ENCODE assay signal across 8 cellular contexts in the genomic region with DNA sequence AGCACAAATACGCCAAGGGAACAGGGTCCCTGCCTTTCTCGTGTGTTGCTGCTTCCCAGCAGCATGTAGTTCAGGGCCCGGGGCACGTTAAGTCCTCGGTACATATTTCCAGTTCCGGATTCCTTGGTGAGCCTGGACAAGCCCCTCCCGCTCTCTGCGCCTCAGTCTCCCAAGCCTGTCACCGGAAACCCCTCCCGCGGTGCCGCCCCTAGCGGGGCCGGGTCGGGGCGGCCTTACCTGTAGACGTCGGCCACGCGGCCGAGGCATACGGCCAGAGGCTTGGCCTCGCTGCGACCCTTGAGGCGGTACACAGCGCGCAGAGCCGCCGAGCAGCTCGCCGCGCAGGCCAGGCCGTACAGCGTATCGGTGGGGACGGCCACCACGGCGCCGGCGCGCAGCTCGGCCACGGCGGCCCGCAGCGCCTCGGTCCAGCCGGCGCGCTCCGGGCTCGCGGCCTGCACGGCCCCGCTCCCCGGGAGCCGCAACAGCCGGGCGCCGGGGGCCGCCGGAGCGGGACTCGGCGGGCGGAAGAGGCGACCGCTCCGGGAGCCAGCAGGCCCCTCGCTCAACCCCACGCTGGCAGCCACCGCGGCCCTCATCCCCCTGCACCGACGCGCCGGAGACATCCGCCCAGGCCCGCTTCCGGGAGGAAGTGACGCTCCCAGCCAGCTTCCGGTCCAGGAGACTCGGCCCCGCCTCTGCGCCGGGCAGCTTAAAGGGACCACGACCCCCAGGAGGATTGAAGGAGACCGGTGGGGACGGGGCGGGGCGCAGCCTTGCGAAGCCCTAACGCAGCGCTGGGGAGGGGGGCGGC. TPM values are rescaled to one million over a fixed set of nuclear protein-coding genes. Genes with fewer than 3 reads are reported as not detected.
A peak's percentile ranks its signal among the peaks of the same experiment; 100 is the strongest.
DNase-seq lines count a peak whose midpoint lies in the region; ATAC-seq and TF ChIP-seq lines count a peak whose summit lies in the region.

Gene C1orf122 (plus strand): TSS at position 236 of the 814 bp plus-strand sequence. CDS start 615 bp downstream, outside the sequence.
Gene YRDC (minus strand): TSS at position 654 of the 814 bp plus-strand sequence. CDS start 28 bp downstream, at position 626.

- peak; percentile 85 for TF ChIP-seq POLR2A in right lobe of liver (IDR thresholded peaks at IDR 0.05)

- H3K4me3 Mint-ChIP-seq in activated CD4-positive, alpha-beta memory T cell treated with anti-CD3 and anti-CD28 coated beads, Interleukin-2, amount 10 ng/mL, durations not matched to agents 7 days and 5 days, result peak within 1 kb of the TSS; percentile 98

- 0% methylated on average over 23 of the region's 95 CpGs for WGBS in right lobe of liver (ENCODE audit: insufficient coverage, low coverage, low lambda C conversion rate, missing lambda C conversion rate)

- CTCF ChIA-PET in activated CD4-positive, alpha-beta memory T cell treated with anti-CD3 and anti-CD28 coated beads, Interleukin-2, amount 10 ng/mL, durations not matched to agents 7 days and 5 days (lab: Charles Lee), result interaction anchor here (0.7 to 3.0 kb wide), 6 partner anchors 9 to 213 kb away, joined by 3 to 28 read pairs (median 4); partner anchors contain the start of gene MTF1

- H3K36me3 Mint-ChIP-seq in activated CD4-positive, alpha-beta memory T cell treated with anti-CD3 and anti-CD28 coated beads, Interleukin-2, amount 10 ng/mL, durations not matched to agents 7 days and 5 days (ENCODE audit: low read depth), result peaks cover 42% of the 10 kb centered on the region

- peak; percentile 83 for ATAC-seq in GM19395 (IDR thresholded peaks at IDR 0.05; ENCODE audit: unreplicated experiment)
- peak; percentile 68 for ATAC-seq in HG03565 (IDR thresholded peaks at IDR 0.05; ENCODE audit: unreplicated experiment)
- peak; percentile 88 to 92 (median 90) for ATAC-seq in right lobe of liver

- peak within 1 kb of the TSS; percentile 93 for H3K27ac Mint-ChIP-seq in activated CD4-positive, alpha-beta memory T cell treated with anti-CD3 and anti-CD28 coated beads, Interleukin-2, amount 10 ng/mL, durations not matched to agents 7 days and 5 days

- H3K9me3 Mint-ChIP-seq in activated CD4-positive, alpha-beta memory T cell treated with anti-CD3 and anti-CD28 coated beads, Interleukin-2, amount 10 ng/mL, durations not matched to agents 7 days and 5 days, result no peaks in the 10 kb centered on the region

- H3K4me1 ChIP-seq in right lobe of liver, result peaks cover 0 to 20% (median 7%) of the 10 kb centered on the region in 4 donors

- H3K36me3 ChIP-seq in right lobe of liver, result peaks cover 11 to 41% (median 25%) of the 10 kb centered on the region in 4 donors

- POLR2A ChIA-PET in activated CD4-positive, alpha-beta memory T cell treated with anti-CD3 and anti-CD28 coated beads, Interleukin-2, amount 10 ng/mL, durations not matched to agents 7 days and 5 days (lab: Charles Lee), result interaction anchor here (1.0 to 3.2 kb wide), 22 partner anchors 9 to 334 kb away, joined by 3 to 43 read pairs (median 5); partner anchors contain the start of genes CDCA8, MANEAL, MTF1 and SF3A3

- DNase-seq in C1 segment of cervical spinal cord (lab: John Stamatoyannopoulos, UW), result peak; percentile 50 to 95 (median 88)
- DNase-seq in NCI-H82 (lab: John Stamatoyannopoulos, UW), result peak; percentile 98
- peak; percentile 94 for DNase-seq in activated CD4-positive, alpha-beta memory T cell treated with anti-CD3 and anti-CD28 coated beads, Interleukin-2, amount 10 ng/mL, durations not matched to agents 7 days and 5 days
- peak; percentile 93 to 98 (median 96) for DNase-seq in dorsolateral prefrontal cortex
- DNase-seq in right lobe of liver, result peak; percentile 96 to 97 (median 96)
- peak; percentile 95 for DNase-seq in stimulated activated CD4-positive, alpha-beta T cell treated with anti-CD3 and anti-CD28 coated beads, Interleukin-4, amount 100 ng/mL, for 24 hours

- no peaks in the 10 kb centered on the region for H3K9me3 ChIP-seq in right lobe of liver

- H3K27me3 ChIP-seq in dorsolateral prefrontal cortex, result no peaks in the 10 kb centered on the region
- H3K27me3 ChIP-seq in right lobe of liver, result no peaks in the 10 kb centered on the region

- H3K4me1 Mint-ChIP-seq in activated CD4-positive, alpha-beta memory T cell treated with anti-CD3 and anti-CD28 coated beads, Interleukin-2, amount 10 ng/mL, durations not matched to agents 7 days and 5 days, result peaks cover 40% of the 10 kb centered on the region

- TF ChIP-seq CTCF in dorsolateral prefrontal cortex (IDR thresholded peaks at IDR 0.05 in 54 of 56, conservative IDR thresholded peaks at IDR 0.05 in 2 of 56; ENCODE audit: low read depth in 1 of 56, partially characterized antibody in 56 of 56) (peak in 4 of 56 donors; percentile 7 to 18 (median 16)), right lobe of liver (IDR thresholded peaks at IDR 0.05) (no peak)

- intact Hi-C loops in dorsolateral prefrontal cortex (cut with DNase I) (loop anchor here (1.0 to 10.0 kb wide), 7 partner anchors 13 to 213 kb away; partner anchors contain the start of genes GNL2 (in 1 of the 2), INPP5B (in 1 of the 2) and MTF1 (in 1 of the 2)), right lobe of liver (cut with DNase I) (no loop called here)

- H3K27me3 Mint-ChIP-seq in activated CD4-positive, alpha-beta memory T cell treated with anti-CD3 and anti-CD28 coated beads, Interleukin-2, amount 10 ng/mL, durations not matched to agents 7 days and 5 days, result no peaks in the 10 kb centered on the region

- H3K4me3 ChIP-seq in dorsolateral prefrontal cortex, result peak within 1 kb of the TSS; percentile 68 to 97 (median 90)
- H3K4me3 ChIP-seq in right lobe of liver, result peak within 1 kb of the TSS; percentile 87 to 95 (median 92)

- H3K27ac ChIP-seq in dorsolateral prefrontal cortex, result peak within 1 kb of the TSS; percentile 61 to 100 (median 97)
- peak within 1 kb of the TSS; percentile 75 to 90 (median 87) for H3K27ac ChIP-seq in right lobe of liver

RNA-seq across cellular contexts. Expression of gene C1orf122, which starts in this region (rescaled TPM):
- total RNA-seq in activated CD4-positive, alpha-beta memory T cell treated with anti-CD3 and anti-CD28 coated beads, Interleukin-2, amount 10 ng/mL, durations not matched to agents 7 days and 5 days, result 10 to 100 TPM; 17.3 to 18.3 TPM
- total RNA-seq in dorsolateral prefrontal cortex, result 100 to 1,000 TPM in 3 of 120 experiments, 10 to 100 TPM in 117; 49.0 to 111 (median 68.1) TPM
- total RNA-seq in right lobe of liver, result 10 to 100 TPM; 23.0 to 61.7 (median 27.9) TPM

RNA-seq across cellular contexts. Expression of gene YRDC, which starts in this region (rescaled TPM):
- total RNA-seq in activated CD4-positive, alpha-beta memory T cell treated with anti-CD3 and anti-CD28 coated beads, Interleukin-2, amount 10 ng/mL, durations not matched to agents 7 days and 5 days, result 10 to 100 TPM; 16.4 to 16.8 TPM
- 10 to 100 TPM in 67 of 120 experiments, 1 to 10 TPM in 53; 6.0 to 15.3 (median 10.2) TPM for total RNA-seq in dorsolateral prefrontal cortex
- 10 to 100 TPM in 2 of 6 experiments, 1 to 10 TPM in 4; 4.4 to 18.3 (median 6.4) TPM for total RNA-seq in right lobe of liver

Comparison
In these comparisons a context has a peak if more than half of its experiments do, and no peak if none do; other contexts are left out.
1. Peak in every context shown above with its lines: DNase-seq, ATAC-seq, H3K4me3 ChIP-seq and H3K27ac ChIP-seq.
2. intact Hi-C loops: an anchor here in dorsolateral prefrontal cortex (1.0 to 10.0 kb wide); none called in right lobe of liver.